ENCODE assay signal across 1 cellular context in the genomic region with DNA sequence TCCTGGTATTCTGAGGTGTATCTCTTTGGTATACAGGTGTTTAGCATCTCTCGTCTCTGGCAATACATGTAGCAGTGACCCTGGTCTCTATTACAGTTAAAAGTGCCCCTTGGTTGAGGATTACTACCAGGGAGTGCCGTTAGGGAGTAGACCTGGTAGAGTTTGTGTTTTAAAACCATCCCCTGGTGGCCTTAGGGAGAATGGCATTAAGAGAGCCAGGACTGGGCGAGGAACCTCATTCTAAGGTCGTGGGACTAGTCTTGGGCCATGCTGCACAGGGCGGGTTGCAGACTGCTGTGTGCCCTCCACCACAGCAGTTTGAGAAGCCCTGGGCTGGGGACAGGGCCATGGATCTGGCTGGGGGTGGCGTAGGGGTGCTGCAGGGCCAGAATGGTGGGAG.
TF ChIP-seq lines count a peak whose summit lies in the region.

No MANE protein-coding gene starts in this region.

TF ChIP-seq in IMR-90, 13 proteins besides CTCF, POLR2A, EP300 and RAD21 (continued from another document):
- TF ChIP-seq CHD1 (IDR thresholded peaks at IDR 0.05; ENCODE audit: low read depth, low read length) (no peak), MXI1 (IDR thresholded peaks at IDR 0.05; ENCODE audit: borderline replicate concordance, low read depth, low read length) (no peak)
